In genomic region chr11:64015935-64016468, GRCh38 we compare ENCODE assay signal across 1 cellular context.
TF ChIP-seq lines count a peak whose summit lies in the region.

No MANE protein-coding gene starts in this region.

TF ChIP-seq in SK-N-SH treated with all-trans-retinoic acid at 6 μM for 48 hours, 23 proteins besides CTCF, POLR2A, EP300 and RAD21 (continued from another document):
- no peak for TF ChIP-seq TSHZ2 (CRISPR knock-in tag; IDR thresholded peaks at IDR 0.05)
- no peak for TF ChIP-seq ZFP30 (CRISPR knock-in tag; IDR thresholded peaks at IDR 0.05)
- no peak for TF ChIP-seq PATZ1 (CRISPR knock-in tag; IDR thresholded peaks at IDR 0.05; ENCODE audit: borderline replicate concordance)
- TF ChIP-seq GLIS3 (CRISPR knock-in tag; IDR thresholded peaks at IDR 0.05), result no peak
- no peak for TF ChIP-seq ZC3H10 (CRISPR knock-in tag; IDR thresholded peaks at IDR 0.05)
- TF ChIP-seq CREB5 (CRISPR knock-in tag; IDR thresholded peaks at IDR 0.05; ENCODE audit: low read depth), result no peak
TF ChIP-seq in SK-N-SH treated with all-trans-retinoic acid at 6 μM for 48 hours: peak in this region for 0.
